In the genomic region with DNA sequence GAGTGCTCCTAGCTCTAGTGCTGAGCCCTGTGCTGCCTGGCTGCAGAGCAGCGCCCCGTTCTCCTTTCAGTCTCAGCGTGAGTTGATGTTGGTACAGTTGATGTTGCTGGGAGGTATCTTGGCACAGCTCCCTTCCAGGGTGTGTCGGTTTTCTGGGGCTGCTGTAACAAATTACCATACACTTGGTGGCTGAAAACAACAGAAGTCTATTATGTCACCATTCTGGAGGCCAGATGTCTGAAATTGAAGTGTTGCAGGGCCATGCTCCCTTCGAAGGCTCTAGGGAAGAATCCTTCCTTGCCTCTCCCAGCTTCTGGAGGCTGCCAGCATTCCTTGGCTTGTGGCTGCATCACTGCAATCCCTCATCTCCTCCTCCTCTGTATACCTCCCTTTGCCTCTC, we compare ENCODE assay signal across 22 cellular contexts.
"Had no signal": no experiment of that assay in that cellular context is flagged by ENCODE, and none has a peak within 500 bp of the region (broad histone marks: within the 10 kb centered on the region; RNA-seq: fewer than 3 reads in every experiment).

No MANE protein-coding gene starts in this region.

- DNase-seq: activated CD4-positive, alpha-beta T cell treated with anti-CD3 and anti-CD28 coated beads for 1 hour; activated CD8-positive, alpha-beta memory T cell treated with anti-CD3 and anti-CD28 coated beads for 24 hours; activated CD8-positive, alpha-beta memory T cell treated with anti-CD3 and anti-CD28 coated beads, Interleukin-2, amount 50 U/mL, for 48 hours; activated gamma-delta T cell; activated T-cell treated with anti-CD3 and anti-CD28 coated beads, Interleukin-2, amount 50 U/mL, for 72 hours; adrenal gland; cerebellar nuclear complex; cortex of kidney; midbrain; occipital lobe; sigmoid colon; spleen; stimulated activated CD4-positive, alpha-beta T cell treated with anti-CD3 and anti-CD28 coated beads, Interleukin-4, amount 100 ng/mL, for 4 hours; testis; WERI-Rb-1 had no signal

- H3K4me1 ChIP-seq: adrenal gland, breast epithelium had no signal

- H3K36me3 ChIP-seq: adrenal gland, breast epithelium, sigmoid colon had no signal

- H3K4me1 Mint-ChIP-seq: activated naive CD4-positive, alpha-beta T cell treated with anti-CD3 and anti-CD28 coated beads, Interleukin-2, amount 50 U/mL, for 24 hours had no signal

- H3K27me3 Mint-ChIP-seq: activated naive CD4-positive, alpha-beta T cell treated with anti-CD3 and anti-CD28 coated beads, Interleukin-2, amount 50 U/mL, for 24 hours had no signal

- H3K27ac Mint-ChIP-seq: activated naive CD4-positive, alpha-beta T cell treated with anti-CD3 and anti-CD28 coated beads, Interleukin-2, amount 50 U/mL, for 24 hours; activated T-cell treated with anti-CD3 and anti-CD28 coated beads, Interleukin-2, amount 50 U/mL, for 72 hours; type B pancreatic cell had no signal

- H3K27ac ChIP-seq: adrenal gland, breast epithelium, esophagus muscularis mucosa, hepatocyte, sigmoid colon, testis had no signal

- H3K4me3 ChIP-seq: adrenal gland, breast epithelium, esophagus muscularis mucosa, hepatocyte, sigmoid colon, spleen, testis had no signal

- H3K79me2 ChIP-seq: hepatocyte had no signal

- H3K27me3 ChIP-seq: adrenal gland, breast epithelium, esophagus muscularis mucosa, hepatocyte, sigmoid colon, spleen, testis had no signal

- H3K4me3 Mint-ChIP-seq: activated naive CD4-positive, alpha-beta T cell treated with anti-CD3 and anti-CD28 coated beads, Interleukin-2, amount 50 U/mL, for 24 hours; activated T-cell treated with anti-CD3 and anti-CD28 coated beads, Interleukin-2, amount 50 U/mL, for 72 hours; nephron; stimulated activated memory B cell treated with anti-CD40 and anti-IgM and Interleukin-4, amounts not matched to agents 10 μg/mL and 1 μg/mL and 100 μg/mL, for 72 hours; type B pancreatic cell had no signal

- ATAC-seq: activated T-cell treated with anti-CD3 and anti-CD28 coated beads, Interleukin-2, amount 50 U/mL, for 72 hours; stimulated activated memory B cell treated with anti-CD40 and anti-IgM and Interleukin-4, amounts not matched to agents 10 μg/mL and 1 μg/mL and 100 μg/mL, for 72 hours had no signal

- H3K9me3 ChIP-seq: adrenal gland, breast epithelium, sigmoid colon, testis had no signal

- H3K9me3 Mint-ChIP-seq: activated naive CD4-positive, alpha-beta T cell treated with anti-CD3 and anti-CD28 coated beads, Interleukin-2, amount 50 U/mL, for 24 hours had no signal

- H3K4me2 ChIP-seq: hepatocyte had no signal

- H2AFZ ChIP-seq: hepatocyte had no signal

- H3K36me3 Mint-ChIP-seq: stimulated activated memory B cell treated with anti-CD40 and anti-IgM and Interleukin-4, amounts not matched to agents 10 μg/mL and 1 μg/mL and 100 μg/mL, for 72 hours had no signal
